In genomic region chr11:14578551-14578956, GRCh38 we compare ENCODE assay signal across 8 cellular contexts. TPM values are rescaled to one million over a fixed set of nuclear protein-coding genes. Genes with fewer than 3 reads are reported as not detected.
DNase-seq lines count a peak whose midpoint lies in the region; ATAC-seq and TF ChIP-seq lines count a peak whose summit lies in the region.

No MANE protein-coding gene starts in this region.

- no peak for TF ChIP-seq CTCF in epithelial cell of esophagus (IDR thresholded peaks at IDR 0.05; ENCODE audit: insufficient read depth, low read depth, low read length, missing control alignments)

- H3K27ac ChIP-seq in skin epidermis, result peak overlapping the region in 13 of 21 experiments; percentile 5 to 88 (median 59)

- H3K4me3 ChIP-seq in epithelial cell of esophagus (ENCODE audit: low read length), result no peak overlapping the region
- H3K4me3 ChIP-seq in skin epidermis, result no peak overlapping the region

- peak; percentile 99 for ATAC-seq in GM18505 (IDR thresholded peaks at IDR 0.05; ENCODE audit: unreplicated experiment)
- peak; percentile 100 for ATAC-seq in HG02588 (IDR thresholded peaks at IDR 0.05; ENCODE audit: unreplicated experiment)

- DNase-seq in NCI-H1092 (lab: John Stamatoyannopoulos, UW), result peak; percentile 2
- DNase-seq in activated CD4-positive, alpha-beta T cell treated with anti-CD3 and anti-CD28 coated beads for 24 hours (ENCODE audit: low read depth in 2 of 2), result peak; percentile 3 to 28
- peak; percentile 57 for DNase-seq in epithelial cell of esophagus (ENCODE audit: low read depth)
- no peak for DNase-seq in NCI-H187 (lab: John Stamatoyannopoulos, UW)
- no peak for DNase-seq in occipital lobe (lab: John Stamatoyannopoulos, UW)

- no peak for TF ChIP-seq POLR2A in GM18505 (IDR thresholded peaks at IDR 0.05; ENCODE audit: borderline replicate concordance, extremely low read depth, insufficient read depth, insufficient read length)

RNA-seq across cellular contexts. Expression of gene PSMA1, which starts 58.4 kb away (rescaled TPM):
- 153 TPM for total RNA-seq in occipital lobe

Comparison
In these comparisons a context has a peak if more than half of its experiments do, and no peak if none do; other contexts are left out.
1. DNase-seq: peak in NCI-H1092 (single experiment), activated CD4-positive, alpha-beta T cell treated with anti-CD3 and anti-CD28 coated beads for 24 hours (2 of 2) and epithelial cell of esophagus (single experiment); none in NCI-H187 (0 of 2) and occipital lobe (single experiment).